Comparison of ENCODE assay signal across 13 cellular contexts in the genomic region with DNA sequence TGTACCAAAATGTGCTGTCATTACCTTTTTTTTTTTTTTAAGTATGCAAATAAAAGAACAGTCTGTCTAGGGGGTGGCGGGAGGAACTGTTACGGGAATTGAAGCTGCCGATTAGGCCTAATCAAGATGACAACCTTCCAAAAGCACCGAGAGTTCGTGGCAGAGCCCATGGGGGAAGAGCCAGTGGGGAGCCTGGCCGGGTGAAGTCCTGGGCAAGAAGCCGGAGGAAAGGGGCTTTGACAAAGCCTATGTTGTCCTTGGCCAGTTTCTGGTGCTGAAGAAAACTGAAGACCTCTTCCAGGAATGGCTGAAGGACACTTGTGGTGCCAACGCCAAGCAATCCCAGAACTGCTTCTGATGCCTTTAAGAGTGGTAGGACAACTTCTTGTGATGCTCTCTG. TPM values are rescaled to one million over a fixed set of nuclear protein-coding genes. Genes with fewer than 3 reads are reported as not detected.
DNase-seq lines count a peak whose midpoint lies in the region; ATAC-seq and TF ChIP-seq lines count a peak whose summit lies in the region.
"Had no signal": no experiment of that assay in that cellular context is flagged by ENCODE, and none has a peak within 500 bp of the region (broad histone marks: within the 10 kb centered on the region; RNA-seq: fewer than 3 reads in every experiment).

No MANE protein-coding gene starts in this region.

- TF ChIP-seq CTCF in 22Rv1 (IDR thresholded peaks at IDR 0.05) (no peak), WTC11 (IDR thresholded peaks at IDR 0.05) (no peak), left ventricle myocardium inferior (IDR thresholded peaks at IDR 0.05; ENCODE audit: borderline replicate concordance) (no peak), progenitor cell of endocrine pancreas (IDR thresholded peaks at IDR 0.05; ENCODE audit: unreplicated experiment) (no peak)

- H3K27me3 ChIP-seq in left ventricle myocardium inferior (ENCODE audit: low read depth), result no peaks in the 10 kb centered on the region

- peaks cover 82% of the 10 kb centered on the region for H3K4me1 ChIP-seq in left ventricle myocardium inferior

- intact Hi-C loops in left ventricle myocardium inferior (cut with micrococcal nuclease), result no loop called here

- H3K9me3 Mint-ChIP-seq in WTC11 (no peaks in the 10 kb centered on the region), progenitor cell of endocrine pancreas (ENCODE audit: low read depth) (no peaks in the 10 kb centered on the region)

- H3K9me3 ChIP-seq in left ventricle myocardium inferior (replicated peaks), result no peaks in the 10 kb centered on the region

- CTCF ChIA-PET in WTC11 (lab: Charles Lee), result interaction anchor here (0.9 to 2.5 kb wide), 5 partner anchors 9 to 165 kb away, joined by 3 to 13 read pairs (median 3); no protein-coding TSS in a partner anchor

- H3K27ac Mint-ChIP-seq in WTC11 (peak overlapping the region; percentile 46; the same call in 1 of the 2 replicates), progenitor cell of endocrine pancreas (peak overlapping the region; percentile 93)

- H3K27me3 Mint-ChIP-seq in WTC11 (ENCODE audit: low read depth) (no peaks in the 10 kb centered on the region), progenitor cell of endocrine pancreas (no peaks in the 10 kb centered on the region)

- ATAC-seq in WTC11, result no peak
- no peak for ATAC-seq in GM21526 (IDR thresholded peaks at IDR 0.05; ENCODE audit: low FRiP score, unreplicated experiment)
- no peak for ATAC-seq in HG03521 (IDR thresholded peaks at IDR 0.05; ENCODE audit: unreplicated experiment)

- H3K36me3 Mint-ChIP-seq in WTC11 (no peaks in the 10 kb centered on the region), progenitor cell of endocrine pancreas (ENCODE audit: insufficient read depth) (no peaks in the 10 kb centered on the region)

- no peaks in the 10 kb centered on the region for H3K36me3 ChIP-seq in left ventricle myocardium inferior

- DNase-seq in WTC11 (ENCODE audit: low spot score), result no peak
- no peak for DNase-seq in left ventricle myocardium inferior
- no peak for DNase-seq in progenitor cell of endocrine pancreas (ENCODE audit: low spot score, unreplicated experiment)
- no peak for DNase-seq in DMS79 (lab: John Stamatoyannopoulos, UW)
- DNase-seq in RPMI8226, result no peak
- DNase-seq: activated CD4-positive, alpha-beta T cell treated with anti-CD3 and anti-CD28 coated beads, Interleukin-2, amount 50 U/mL, for 4 hours; AML-193; NCI-H1092 treated with DMSO at 0.1 percent for 48 hours; stimulated activated CD4-positive, alpha-beta T cell treated with anti-CD3 and anti-CD28 coated beads, Interleukin-4, amount 100 ng/mL, for 24 hours; SW 1271 had no signal

- POLR2A ChIA-PET in WTC11 (lab: Charles Lee), result interaction anchor here (0.6 kb wide), 1 partner anchor 132 kb away, joined by 5 read pairs; no protein-coding TSS in a partner anchor

- H3K4me1 Mint-ChIP-seq in WTC11 (peaks cover 71% of the 10 kb centered on the region), progenitor cell of endocrine pancreas (ENCODE audit: low read depth) (peaks cover 54% of the 10 kb centered on the region)

- H3K4me3 Mint-ChIP-seq in WTC11 (no peak overlapping the region), progenitor cell of endocrine pancreas (ENCODE audit: low read depth) (no peak overlapping the region)

- H3K27ac ChIP-seq in 22Rv1 (peak overlapping the region; percentile 99), left ventricle myocardium inferior (replicated peaks) (peak overlapping the region; percentile 87)

- H3K4me3 ChIP-seq in left ventricle myocardium inferior, result peak overlapping the region; percentile 0

TF ChIP-seq in WTC11, 78 proteins besides CTCF, POLR2A, EP300 and RAD21:
- TF ChIP-seq TEAD1 (CRISPR knock-in tag; IDR thresholded peaks at IDR 0.05) (no peak), ZNF232 (CRISPR knock-in tag; IDR thresholded peaks at IDR 0.05) (no peak), ZNF317 (CRISPR knock-in tag; IDR thresholded peaks at IDR 0.05; ENCODE audit: borderline replicate concordance, low read depth) (no peak), JAZF1 (CRISPR knock-in tag; IDR thresholded peaks at IDR 0.05) (no peak), TEAD4 (CRISPR knock-in tag; IDR thresholded peaks at IDR 0.05) (no peak), ESRRA (CRISPR knock-in tag; IDR thresholded peaks at IDR 0.05; ENCODE audit: borderline replicate concordance) (no peak), NR1H2 (CRISPR knock-in tag; IDR thresholded peaks at IDR 0.05) (no peak)
- TF ChIP-seq, protein P1, sequence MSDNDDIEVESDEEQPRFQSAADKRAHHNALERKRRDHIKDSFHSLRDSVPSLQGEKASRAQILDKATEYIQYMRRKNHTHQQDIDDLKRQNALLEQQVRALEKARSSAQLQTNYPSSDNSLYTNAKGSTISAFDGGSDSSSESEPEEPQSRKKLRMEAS (CRISPR knock-in tag; IDR thresholded peaks at IDR 0.05), result no peak
- TF ChIP-seq, protein P2, sequence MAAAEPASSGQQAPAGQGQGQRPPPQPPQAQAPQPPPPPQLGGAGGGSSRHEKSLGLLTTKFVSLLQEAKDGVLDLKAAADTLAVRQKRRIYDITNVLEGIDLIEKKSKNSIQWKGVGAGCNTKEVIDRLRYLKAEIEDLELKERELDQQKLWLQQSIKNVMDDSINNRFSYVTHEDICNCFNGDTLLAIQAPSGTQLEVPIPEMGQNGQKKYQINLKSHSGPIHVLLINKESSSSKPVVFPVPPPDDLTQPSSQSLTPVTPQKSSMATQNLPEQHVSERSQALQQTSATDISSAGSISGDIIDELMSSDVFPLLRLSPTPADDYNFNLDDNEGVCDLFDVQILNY (CRISPR knock-in tag; IDR thresholded peaks at IDR 0.05), result no peak
- TF ChIP-seq, protein P3, sequence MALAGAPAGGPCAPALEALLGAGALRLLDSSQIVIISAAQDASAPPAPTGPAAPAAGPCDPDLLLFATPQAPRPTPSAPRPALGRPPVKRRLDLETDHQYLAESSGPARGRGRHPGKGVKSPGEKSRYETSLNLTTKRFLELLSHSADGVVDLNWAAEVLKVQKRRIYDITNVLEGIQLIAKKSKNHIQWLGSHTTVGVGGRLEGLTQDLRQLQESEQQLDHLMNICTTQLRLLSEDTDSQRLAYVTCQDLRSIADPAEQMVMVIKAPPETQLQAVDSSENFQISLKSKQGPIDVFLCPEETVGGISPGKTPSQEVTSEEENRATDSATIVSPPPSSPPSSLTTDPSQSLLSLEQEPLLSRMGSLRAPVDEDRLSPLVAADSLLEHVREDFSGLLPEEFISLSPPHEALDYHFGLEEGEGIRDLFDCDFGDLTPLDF (CRISPR knock-in tag; IDR thresholded peaks at IDR 0.05), result no peak
TF ChIP-seq in WTC11: peak in this region for 0.

RNA-seq across cellular contexts. Expression of a gene that starts 42.6 kb away (rescaled TPM):
- total RNA-seq in WTC11 (2021) (196 to 198 TPM (median 197 TPM) in 3 replicates), left ventricle myocardium inferior (75.4 TPM), progenitor cell of endocrine pancreas (92.6 and 105 TPM in 2 replicates)
